6 cellular contexts compared by ENCODE assay signal in the genomic region with DNA sequence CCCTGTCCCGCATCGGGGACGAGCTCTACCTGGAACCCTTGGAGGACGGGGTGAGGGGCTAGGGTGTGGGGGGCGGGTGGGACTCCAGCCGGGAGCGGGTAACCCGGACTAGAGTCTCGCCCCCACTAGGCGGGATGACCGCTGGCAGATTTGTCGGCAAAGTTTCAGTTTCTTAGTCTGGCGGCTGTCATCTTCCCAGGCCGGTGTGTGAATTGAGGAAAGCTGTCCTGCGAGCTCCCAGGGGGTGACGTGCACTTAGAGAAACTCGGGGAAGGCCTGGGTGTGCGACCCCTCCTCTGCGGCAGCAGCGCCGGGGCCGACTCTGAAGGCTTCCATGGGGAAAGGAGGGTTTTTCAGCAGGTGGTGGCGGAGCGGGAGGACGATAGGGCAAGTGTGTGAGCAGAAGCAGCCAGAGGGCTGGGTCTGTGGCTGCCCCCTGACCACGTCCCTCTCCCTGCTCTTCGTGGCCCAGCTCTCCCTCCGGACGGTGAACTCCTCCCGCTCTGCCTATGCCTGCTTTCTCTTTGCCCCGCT. TPM values are rescaled to one million over a fixed set of nuclear protein-coding genes. Genes with fewer than 3 reads are reported as not detected.
DNase-seq lines count a peak whose midpoint lies in the region; FAIRE-seq and TF ChIP-seq lines count a peak whose summit lies in the region.

No MANE protein-coding gene starts in this region.

- no peaks in the 10 kb centered on the region for H3K27me3 ChIP-seq in fibroblast of lung (ENCODE audit: control insufficient read depth, insufficient read depth, low read length)
- H3K27me3 ChIP-seq in testis = no peaks in the 10 kb centered on the region

- TF ChIP-seq CTCF in fibroblast of lung (conservative IDR thresholded peaks at IDR 0.05 in 1 of 2, IDR thresholded peaks at IDR 0.05 in 1 of 2; ENCODE audit: low read depth in 1 of 2, low read length in 2 of 2) = no peak
- no peak for TF ChIP-seq CTCF in testis (IDR thresholded peaks at IDR 0.05)

- H3K4me1 ChIP-seq in fibroblast of lung (ENCODE audit: control insufficient read depth, extremely low read depth, insufficient read depth, low read length) (no peaks in the 10 kb centered on the region), testis (peaks cover 16% of the 10 kb centered on the region)

- no peaks in the 10 kb centered on the region for H4K20me1 ChIP-seq in fibroblast of lung (ENCODE audit: control insufficient read depth, extremely low read depth, insufficient read depth, low read length)

- H3K9ac ChIP-seq in fibroblast of lung (ENCODE audit: insufficient read depth, low read length) = peak overlapping the region; percentile 71

- DNase-seq in AG08396 (ENCODE audit: low spot score) = peak; percentile 49
- DNase-seq in HTR-8/SVneo (ENCODE audit: insufficient read length, low spot score) = no peak
- no peak for DNase-seq in fibroblast of lung (ENCODE audit: low read depth in 2 of 2)
- no peak for DNase-seq in testis
- no peak for DNase-seq in glomerular visceral epithelial cell (ENCODE audit: extremely low spot score)
- DNase-seq in AML-193 (lab: John Stamatoyannopoulos, UW) = no peak

- H3K9me3 ChIP-seq in fibroblast of lung (ENCODE audit: control insufficient read depth, insufficient read depth, low read depth, low read length) = no peaks in the 10 kb centered on the region
- H3K9me3 ChIP-seq in testis = no peaks in the 10 kb centered on the region

- peak overlapping the region; percentile 94 for H3K4me2 ChIP-seq in fibroblast of lung (ENCODE audit: extremely low read depth, insufficient read depth, low read length)

- peaks cover 4% of the 10 kb centered on the region for H3K79me2 ChIP-seq in fibroblast of lung (ENCODE audit: control insufficient read depth, insufficient read depth, low read length)

- TF ChIP-seq POLR2A in testis (IDR thresholded peaks at IDR 0.05) = no peak

- H3K27ac ChIP-seq in fibroblast of lung (ENCODE audit: insufficient read depth, low read length) = peak overlapping the region; percentile 80
- H3K27ac ChIP-seq in testis = peak overlapping the region; percentile 46 to 59

- H3K36me3 ChIP-seq in fibroblast of lung (ENCODE audit: control insufficient read depth, insufficient read depth, low read length) (peaks cover 2% of the 10 kb centered on the region), testis (ENCODE audit: low read depth, missing control alignments) (no peaks in the 10 kb centered on the region)

- peak overlapping the region; percentile 84 for H2AFZ ChIP-seq in fibroblast of lung (ENCODE audit: low read length)

- peak overlapping the region; percentile 66 to 95 (median 91) for H3K4me3 ChIP-seq in fibroblast of lung (replicated peaks in 1 of 4; ENCODE audit: control extremely low read depth in 1 of 4, insufficient read depth in 1 of 4, low read depth in 3 of 4, low read length in 4 of 4)
- H3K4me3 ChIP-seq in testis = peak overlapping the region; percentile 69 to 89

- intact Hi-C loops in testis (cut with DNase I; ENCODE audit: low total_unique reads) = no loop called here

- 5 to 15% methylated on average over 13 to 31 of the region's 31 CpGs for WGBS in testis, 2 donors

- peak; percentile 72 for FAIRE-seq in HTR-8/SVneo (lab: Jason Lieb, UNC)

RNA-seq across cellular contexts. Expression of a gene that starts 0.5 kb away (rescaled TPM):
- total RNA-seq in fibroblast of lung (3.8 and 6.4 TPM in 2 replicates), testis (10 to 100 TPM; 35.8 to 46.2 TPM)
- polyA plus RNA-seq in fibroblast of lung (3.5 and 5.9 TPM in 2 replicates), testis (ENCODE audit: insufficient read depth, low read depth, low replicate concordance) (25.7 TPM)
- 5.5 and 9.3 TPM in 2 replicates for polyA plus RNA-seq in fibroblast of lung (2012)
- 5.2 and 6.4 TPM in 2 replicates for polyA minus RNA-seq in fibroblast of lung (ENCODE audit: low replicate concordance)

RNA-seq across cellular contexts. Expression of a gene that starts 9.4 kb away (rescaled TPM):
- total RNA-seq in fibroblast of lung = 90.7 and 104 TPM in 2 replicates
- 135 and 218 TPM in 2 replicates for polyA plus RNA-seq in fibroblast of lung
- 147 and 213 TPM in 2 replicates for polyA plus RNA-seq in fibroblast of lung (2012)
- 287 and 410 TPM in 2 replicates for polyA minus RNA-seq in fibroblast of lung (ENCODE audit: low replicate concordance)
- total RNA-seq in testis = 100 to 1,000 TPM; 100 to 129 TPM
- polyA plus RNA-seq in testis (ENCODE audit: insufficient read depth, low read depth, low replicate concordance) = 79.7 TPM

RNA-seq across cellular contexts. Expression of a gene that starts 11.6 kb away (rescaled TPM):
- total RNA-seq in fibroblast of lung (not detected in 2 replicates), testis (1 to 10 TPM; 1.8 to 3.8 TPM)
- polyA plus RNA-seq in fibroblast of lung (0.05 TPM in 1 of 2 replicates, not detected in the other), testis (ENCODE audit: insufficient read depth, low read depth, low replicate concordance) (3.3 TPM)
- polyA plus RNA-seq in fibroblast of lung (2012) = 0.10 TPM in 1 of 2 replicates, not detected in the other
- polyA minus RNA-seq in fibroblast of lung (ENCODE audit: low replicate concordance) = not detected in 2 replicates

RNA-seq across cellular contexts. Expression of a gene that starts 18.9 kb away (rescaled TPM):
- total RNA-seq in fibroblast of lung = 2.3 and 3.6 TPM in 2 replicates
- 6.0 and 6.5 TPM in 2 replicates for polyA plus RNA-seq in fibroblast of lung
- 5.9 and 6.7 TPM in 2 replicates for polyA plus RNA-seq in fibroblast of lung (2012)
- 10.7 and 14.4 TPM in 2 replicates for polyA minus RNA-seq in fibroblast of lung (ENCODE audit: low replicate concordance)
- total RNA-seq in testis = 1 to 10 TPM; 3.7 to 6.8 TPM
- 2.7 TPM for polyA plus RNA-seq in testis (ENCODE audit: insufficient read depth, low read depth, low replicate concordance)

RNA-seq across cellular contexts. Expression of a gene that starts 23.2 kb away (rescaled TPM):
- total RNA-seq in fibroblast of lung (under 0.01 and 0.17 TPM in 2 replicates), testis (1 to 10 TPM in 1 of 2 donors, under 1 TPM in 1; 0.74 to 1.3 TPM)
- polyA plus RNA-seq in fibroblast of lung (0.02 and 0.05 TPM in 2 replicates), testis (ENCODE audit: insufficient read depth, low read depth, low replicate concordance) (1.6 TPM)
- polyA plus RNA-seq in fibroblast of lung (2012) = 0.06 and 0.10 TPM in 2 replicates
- not detected in 2 replicates for polyA minus RNA-seq in fibroblast of lung (ENCODE audit: low replicate concordance)
